15 cellular contexts compared by ENCODE assay signal in genomic region chr7:28065308-28065707, GRCh38.
DNase-seq lines count a peak whose midpoint lies in the region; ATAC-seq and TF ChIP-seq lines count a peak whose summit lies in the region.
"Had no signal": no experiment of that assay in that cellular context is flagged by ENCODE, and none has a peak within 500 bp of the region (broad histone marks: within the 10 kb centered on the region; RNA-seq: fewer than 3 reads in every experiment).

No MANE protein-coding gene starts in this region.

- H3K27ac ChIP-seq in endodermal cell (ENCODE audit: low read depth, low read length) (no peak overlapping the region), muscle layer of duodenum (ENCODE audit: low read length) (peak overlapping the region; percentile 65)
- H3K27ac ChIP-seq: SJSA1 had no signal

- H3K27me3 ChIP-seq in endodermal cell (ENCODE audit: control insufficient read depth, insufficient read depth, low read length, poor library complexity, severe bottlenecking) (no peaks in the 10 kb centered on the region), muscle layer of duodenum (ENCODE audit: low read depth, low read length) (no peaks in the 10 kb centered on the region)
- H3K27me3 ChIP-seq: SJSA1 had no signal

- DNase-seq in A172 (ENCODE audit: low spot score) (peak; percentile 40), HFF-Myc (ENCODE audit: extremely low read depth, low read depth) (no peak), endodermal cell (no peak), erythroblast (lab: John Stamatoyannopoulos, UW) (no peak), mucosa of gallbladder (ENCODE audit: low spot score) (no peak), NCI-H2196 treated with DMSO at 0.1 percent for 48 hours (lab: John Stamatoyannopoulos, UW; ENCODE audit: unreplicated experiment) (no peak)
- DNase-seq: activated naive CD4-positive, alpha-beta T cell treated with anti-CD3 and anti-CD28 coated beads, Interleukin-2, amount 10 ng/mL, durations not matched to agents 7 days and 5 days; DND-41; foreskin melanocyte; NCI-H1092; NCI-H82 had no signal

- 96 to 100% methylated on average over 2 to 7 of the region's 7 CpGs for WGBS in endodermal cell (ENCODE audit: insufficient coverage in 1 of 2, insufficient read length in 1 of 2), 2 experiments

- no peaks in the 10 kb centered on the region for H3K27me3 Mint-ChIP-seq in endodermal cell (ENCODE audit: insufficient read depth)

- peak overlapping the region; percentile 57 for H3K27ac Mint-ChIP-seq in endodermal cell
- H3K27ac Mint-ChIP-seq: activated naive CD4-positive, alpha-beta T cell treated with anti-CD3 and anti-CD28 coated beads, Interleukin-2, amount 10 ng/mL, durations not matched to agents 7 days and 5 days had no signal

- H3K4me3 ChIP-seq in HFF-Myc (replicated peaks; ENCODE audit: low read depth, low read length), result peak overlapping the region; percentile 7
- H3K4me3 ChIP-seq in endodermal cell (ENCODE audit: low read length), result peak overlapping the region; percentile 32
- no peak overlapping the region for H3K4me3 ChIP-seq in muscle layer of duodenum (ENCODE audit: low read depth in 1 of 2, low read length in 2 of 2)
- H3K4me3 ChIP-seq: HAP-1, SJSA1 had no signal

- H3K9me3 Mint-ChIP-seq in endodermal cell, result no peaks in the 10 kb centered on the region
- H3K9me3 Mint-ChIP-seq: activated naive CD4-positive, alpha-beta T cell treated with anti-CD3 and anti-CD28 coated beads, Interleukin-2, amount 10 ng/mL, durations not matched to agents 7 days and 5 days had no signal

- no peaks in the 10 kb centered on the region for H3K36me3 ChIP-seq in endodermal cell (ENCODE audit: control insufficient read depth, insufficient read depth, low read length)
- no peaks in the 10 kb centered on the region for H3K36me3 ChIP-seq in muscle layer of duodenum (ENCODE audit: control insufficient read depth in 1 of 2, insufficient read depth in 2 of 2, low read length in 2 of 2)
- H3K36me3 ChIP-seq: HAP-1, SJSA1 had no signal

- H3K4me3 Mint-ChIP-seq in endodermal cell, result no peak overlapping the region
- H3K4me3 Mint-ChIP-seq: activated naive CD4-positive, alpha-beta T cell treated with anti-CD3 and anti-CD28 coated beads, Interleukin-2, amount 10 ng/mL, durations not matched to agents 7 days and 5 days had no signal

- H3K4me1 ChIP-seq in endodermal cell (ENCODE audit: control insufficient read depth, insufficient read depth, low read length), result no peaks in the 10 kb centered on the region
- peaks cover 12 to 28% of the 10 kb centered on the region in 2 donors for H3K4me1 ChIP-seq in muscle layer of duodenum (ENCODE audit: control insufficient read depth in 1 of 2, insufficient read depth in 2 of 2, low read length in 2 of 2)

- ATAC-seq in GM19397 (IDR thresholded peaks at IDR 0.05; ENCODE audit: unreplicated experiment), result no peak

- TF ChIP-seq POLR2A in erythroblast (IDR thresholded peaks at IDR 0.05; ENCODE audit: low read length), result no peak

- peaks cover 6% of the 10 kb centered on the region for H3K36me3 Mint-ChIP-seq in endodermal cell (ENCODE audit: low read depth)
- H3K36me3 Mint-ChIP-seq: activated naive CD4-positive, alpha-beta T cell treated with anti-CD3 and anti-CD28 coated beads, Interleukin-2, amount 10 ng/mL, durations not matched to agents 7 days and 5 days had no signal

- H3K9me3 ChIP-seq in endodermal cell (ENCODE audit: control insufficient read depth, low read length) (no peaks in the 10 kb centered on the region), muscle layer of duodenum (ENCODE audit: control insufficient read depth in 1 of 2, low read length in 2 of 2) (no peaks in the 10 kb centered on the region)
- H3K9me3 ChIP-seq: HAP-1, SJSA1 had no signal

- no peak overlapping the region for H3K9ac ChIP-seq in endodermal cell (ENCODE audit: extremely low read depth, low read length, poor library complexity, severe bottlenecking)

- peaks cover 39% of the 10 kb centered on the region for H3K4me1 Mint-ChIP-seq in endodermal cell
- H3K4me1 Mint-ChIP-seq: activated naive CD4-positive, alpha-beta T cell treated with anti-CD3 and anti-CD28 coated beads, Interleukin-2, amount 10 ng/mL, durations not matched to agents 7 days and 5 days had no signal

- TF ChIP-seq CTCF in HFF-Myc (IDR thresholded peaks at IDR 0.05; ENCODE audit: low read depth, low read length, missing control alignments) (no peak), endodermal cell (conservative IDR thresholded peaks at IDR 0.05) (no peak)

Comparison
In these comparisons a context has a peak if more than half of its experiments do, and no peak if none do; other contexts are left out.
1. H3K4me3 ChIP-seq: peak in HFF-Myc (single experiment) and endodermal cell (single experiment); none in muscle layer of duodenum (0 of 2).